ENCODE assay signal across 10 cellular contexts in the genomic region with DNA sequence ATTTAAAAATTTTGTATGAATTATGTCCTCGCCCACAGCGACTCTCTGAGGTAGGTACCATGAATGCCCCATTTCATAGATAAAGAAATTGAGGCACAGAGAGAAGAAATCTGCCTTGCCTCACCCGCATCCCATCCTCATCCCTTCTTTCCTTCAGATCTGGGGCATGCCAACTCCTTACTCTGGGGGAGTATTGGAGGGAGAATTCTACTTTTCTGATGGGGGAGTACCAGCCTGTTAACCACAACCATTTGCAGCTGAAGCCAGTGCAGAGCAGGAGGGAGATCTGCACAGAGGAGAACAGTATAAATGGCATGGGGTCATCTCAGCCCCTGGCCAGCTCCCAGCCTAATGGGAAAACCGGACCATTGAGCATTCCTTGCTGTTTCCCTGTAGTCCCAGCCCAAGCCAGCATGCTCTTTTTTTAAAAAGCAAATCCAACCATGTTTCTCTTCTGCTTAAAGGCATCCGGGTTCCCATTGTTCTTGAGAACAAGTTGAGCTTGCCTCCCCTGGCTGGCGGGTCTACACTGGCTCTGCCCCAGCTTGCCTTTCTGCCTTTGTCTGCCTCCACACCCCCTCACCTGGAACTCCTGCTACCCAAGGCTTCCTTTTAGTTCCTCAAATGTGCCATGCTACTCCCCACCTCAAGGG. TPM values are rescaled to one million over a fixed set of nuclear protein-coding genes. Genes with fewer than 3 reads are reported as not detected.
DNase-seq lines count a peak whose midpoint lies in the region; TF ChIP-seq lines count a peak whose summit lies in the region.
"Had no signal": no experiment of that assay in that cellular context is flagged by ENCODE, and none has a peak within 500 bp of the region (broad histone marks: within the 10 kb centered on the region; RNA-seq: fewer than 3 reads in every experiment).

No MANE protein-coding gene starts in this region.

- H3K9ac ChIP-seq in mesendoderm (ENCODE audit: low read length), result no peak overlapping the region

- H3K18ac ChIP-seq in mesendoderm (ENCODE audit: low read length), result no peak overlapping the region

- H3K36me3 ChIP-seq in left ventricle myocardium inferior, result no peaks in the 10 kb centered on the region
- no peaks in the 10 kb centered on the region for H3K36me3 ChIP-seq in right atrium auricular region
- no peaks in the 10 kb centered on the region for H3K36me3 ChIP-seq in ascending aorta
- H3K36me3 ChIP-seq in mesendoderm (ENCODE audit: control insufficient read depth, insufficient read depth, low read length), result no peaks in the 10 kb centered on the region
- no peaks in the 10 kb centered on the region for H3K36me3 ChIP-seq in vagina

- no peak overlapping the region for H2AK5ac ChIP-seq in mesendoderm (ENCODE audit: low read length)

- H4K5ac ChIP-seq in mesendoderm (ENCODE audit: low read length), result no peak overlapping the region

- peak overlapping the region; percentile 98 for H3K27ac ChIP-seq in left ventricle myocardium inferior (replicated peaks)
- H3K27ac ChIP-seq in right atrium auricular region, result peak overlapping the region in 1 of 2 donors; percentile 88
- peak overlapping the region; percentile 90 for H3K27ac ChIP-seq in ascending aorta
- H3K27ac ChIP-seq in mesendoderm (ENCODE audit: low read depth, low read length), result no peak overlapping the region
- H3K27ac ChIP-seq in vagina, result peak overlapping the region; percentile 87

- H3K27me3 ChIP-seq in left ventricle myocardium inferior (ENCODE audit: low read depth) (no peaks in the 10 kb centered on the region), right atrium auricular region (no peaks in the 10 kb centered on the region), ascending aorta (no peaks in the 10 kb centered on the region), mesendoderm (ENCODE audit: insufficient read depth, low read length, poor library complexity) (peaks cover 68% of the 10 kb centered on the region), vagina (no peaks in the 10 kb centered on the region)

- no peak overlapping the region for H3K4ac ChIP-seq in mesendoderm (ENCODE audit: low read depth, low read length)

- H3K4me3 ChIP-seq in left ventricle myocardium inferior, result peak overlapping the region; percentile 94
- H3K4me3 ChIP-seq in right atrium auricular region, result peak overlapping the region in 1 of 2 donors; percentile 76
- H3K4me3 ChIP-seq in ascending aorta, result peak overlapping the region; percentile 91 to 93
- H3K4me3 ChIP-seq in mesendoderm (ENCODE audit: low read length), result no peak overlapping the region
- H3K4me3 ChIP-seq in vagina, result no peak overlapping the region

- H3K4me2 ChIP-seq in mesendoderm (ENCODE audit: low read length), result no peak overlapping the region

- no peaks in the 10 kb centered on the region for H3K9me3 ChIP-seq in left ventricle myocardium inferior (replicated peaks)
- H3K9me3 ChIP-seq in right atrium auricular region, result no peaks in the 10 kb centered on the region
- H3K9me3 ChIP-seq in ascending aorta, result no peaks in the 10 kb centered on the region
- H3K9me3 ChIP-seq in vagina, result no peaks in the 10 kb centered on the region

- no CpG with 5 or more reads among the region's 6 CpGs for WGBS in mesendoderm (ENCODE audit: extremely low coverage, insufficient coverage, low lambda C conversion rate)

- H2BK120ac ChIP-seq in mesendoderm (ENCODE audit: low read depth, low read length), result no peak overlapping the region

- TF ChIP-seq POLR2A in vagina (IDR thresholded peaks at IDR 0.05), result no peak

- no peaks in the 10 kb centered on the region for H3K79me1 ChIP-seq in mesendoderm (ENCODE audit: low read length)

- intact Hi-C loops in left ventricle myocardium inferior (cut with micrococcal nuclease), result no loop called here
- intact Hi-C loops in ascending aorta (cut with DNase I), result no loop called here
- intact Hi-C loops in vagina (cut with DNase I), result no loop called here

- no peaks in the 10 kb centered on the region for H3K79me2 ChIP-seq in mesendoderm (ENCODE audit: control insufficient read depth, insufficient read depth, low read length)

- H2BK5ac ChIP-seq in mesendoderm (ENCODE audit: low read length), result no peak overlapping the region

- no peak overlapping the region for H3K23ac ChIP-seq in mesendoderm (ENCODE audit: low read length)

- DNase-seq in left ventricle myocardium inferior (peak; percentile 33), right atrium auricular region (ENCODE audit: low spot score) (no peak), ascending aorta (ENCODE audit: low spot score in 2 of 2) (no peak), mesendoderm (peak; percentile 18), vagina (ENCODE audit: extremely low spot score in 2 of 2) (no peak), amygdala (lab: John Stamatoyannopoulos, UW) (no peak), NCI-H1436 (lab: John Stamatoyannopoulos, UW) (no peak), NCI-H1694 (lab: John Stamatoyannopoulos, UW) (no peak)
- DNase-seq: islet precursor cell, NCI-H1417 treated with DMSO at 0.1 percent for 48 hours had no signal

- H2BK15ac ChIP-seq in mesendoderm (replicated peaks; ENCODE audit: low read depth), result no peak overlapping the region

- H3K56ac ChIP-seq in mesendoderm (ENCODE audit: low read length), result no peak overlapping the region

- H3K4me1 ChIP-seq in left ventricle myocardium inferior (peaks cover 37% of the 10 kb centered on the region), right atrium auricular region (peaks cover 0 to 20% of the 10 kb centered on the region in 2 donors), ascending aorta (peaks cover 0 to 2% of the 10 kb centered on the region in 2 donors), mesendoderm (ENCODE audit: control insufficient read depth, low read depth, low read length) (peaks cover 3% of the 10 kb centered on the region), vagina (peaks cover 35% of the 10 kb centered on the region)

- TF ChIP-seq CTCF in left ventricle myocardium inferior (IDR thresholded peaks at IDR 0.05; ENCODE audit: borderline replicate concordance) (no peak), right atrium auricular region (IDR thresholded peaks at IDR 0.05) (no peak), ascending aorta (IDR thresholded peaks at IDR 0.05) (no peak), vagina (IDR thresholded peaks at IDR 0.05) (peak in 1 of 3 experiments; percentile 4)

- H4K8ac ChIP-seq in mesendoderm (ENCODE audit: low read depth, low read length), result no peak overlapping the region

RNA-seq across cellular contexts. Expression of a gene that starts 8.7 kb away (rescaled TPM):
- 5.9 TPM for total RNA-seq in left ventricle myocardium inferior
- 1 to 10 TPM; 8.9 to 9.8 TPM for total RNA-seq in right atrium auricular region
- total RNA-seq in ascending aorta, result 28.8 TPM
- 1.4 TPM for polyA plus RNA-seq in mesendoderm (2013, experiment 1 of 2)
- polyA plus RNA-seq in mesendoderm (2013, experiment 2 of 2), result 1.3 TPM
- total RNA-seq in vagina, result 24.6 TPM

RNA-seq across cellular contexts. Expression of a gene that starts 21.2 kb away (rescaled TPM):
- total RNA-seq in left ventricle myocardium inferior (18.7 TPM), right atrium auricular region (10 to 100 TPM in 1 of 2 donors, 1 to 10 TPM in 1; 6.1 to 19.1 TPM), ascending aorta (0.96 TPM), vagina (22.6 TPM)
- polyA plus RNA-seq in mesendoderm (2013, experiment 1 of 2), result 0.17 TPM
- 0.69 TPM for polyA plus RNA-seq in mesendoderm (2013, experiment 2 of 2)

Comparison
In these comparisons a context has a peak if more than half of its experiments do, and no peak if none do; other contexts are left out.
1. DNase-seq: peak in left ventricle myocardium inferior (single experiment) and mesendoderm (single experiment); none in right atrium auricular region (single experiment), ascending aorta (0 of 2), vagina (0 of 2), amygdala (0 of 56), NCI-H1436 (single experiment) and NCI-H1694 (single experiment).
2. H3K4me3 ChIP-seq: peak in left ventricle myocardium inferior (single experiment) and ascending aorta (2 of 2); none in mesendoderm (single experiment) and vagina (0 of 2).